Comparison of ENCODE assay signal across 28 cellular contexts in the genomic region with DNA sequence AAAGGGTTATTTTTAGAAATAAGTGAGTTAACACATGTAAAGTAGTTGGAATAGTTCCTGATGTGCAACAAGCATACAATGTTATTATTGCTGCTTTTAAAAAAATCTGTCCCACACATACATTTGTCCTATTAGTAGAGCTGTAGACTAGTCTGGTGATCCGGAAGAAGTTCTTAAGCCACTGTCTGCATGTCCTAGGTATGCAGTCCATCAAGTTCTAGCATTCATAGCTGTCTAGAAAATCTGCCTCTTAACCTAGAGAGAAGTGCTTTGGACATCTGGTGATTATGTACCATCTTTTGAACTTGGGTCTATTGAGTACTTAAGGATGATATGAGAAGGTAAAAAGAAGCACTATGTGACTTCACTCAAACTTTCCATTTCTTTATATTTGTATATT.
"Had no signal": no experiment of that assay in that cellular context is flagged by ENCODE, and none has a peak within 500 bp of the region (broad histone marks: within the 10 kb centered on the region; RNA-seq: fewer than 3 reads in every experiment).

No MANE protein-coding gene starts in this region.

- H3K9me3 Mint-ChIP-seq: dendritic cell treated with granulocyte-macrophage colony-stimulating factor and Interleukin-4, amounts not matched to agents 40 ng/mL and 50 ng/mL, for 4 days; endodermal cell had no signal

- H3K27me3 ChIP-seq: colonic mucosa, dorsolateral prefrontal cortex, esophagus muscularis mucosa, esophagus squamous epithelium, foreskin keratinocyte, gastrocnemius medialis, gastroesophageal sphincter, heart left ventricle, heart right ventricle had no signal

- H3K27ac ChIP-seq: colonic mucosa, coronary artery, dorsolateral prefrontal cortex, epithelial cell of prostate, esophagus muscularis mucosa, esophagus squamous epithelium, foreskin keratinocyte, gastrocnemius medialis, gastroesophageal sphincter, heart left ventricle, heart right ventricle had no signal

- DNase-seq: colonic mucosa; cortex of kidney; dermis blood vessel endothelial cell; dorsolateral prefrontal cortex; effector CD4-positive, alpha-beta T cell; effector CD8-positive, alpha-beta T cell; effector memory CD4-positive, alpha-beta T cell; effector memory CD8-positive, alpha-beta T cell; endodermal cell; erythroblast; esophagus squamous epithelium; foreskin fibroblast; foreskin keratinocyte; foreskin melanocyte; gastrocnemius medialis; glutamatergic neuron; head of caudate nucleus; heart left ventricle; heart right ventricle had no signal

- H3K27ac Mint-ChIP-seq: dendritic cell treated with granulocyte-macrophage colony-stimulating factor and Interleukin-4, amounts not matched to agents 40 ng/mL and 50 ng/mL, for 4 days; effector memory CD8-positive, alpha-beta T cell; endodermal cell had no signal

- H3K9me3 ChIP-seq: colonic mucosa, esophagus muscularis mucosa, esophagus squamous epithelium, gastrocnemius medialis, gastroesophageal sphincter, heart left ventricle, heart right ventricle had no signal

- FAIRE-seq: colon, endometrium, frontal cortex had no signal

- H3K4me1 ChIP-seq: colonic mucosa, esophagus muscularis mucosa, esophagus squamous epithelium, foreskin keratinocyte, gastrocnemius medialis, gastroesophageal sphincter, heart left ventricle, heart right ventricle had no signal

- H3K4me3 Mint-ChIP-seq: dendritic cell treated with granulocyte-macrophage colony-stimulating factor and Interleukin-4, amounts not matched to agents 40 ng/mL and 50 ng/mL, for 4 days; effector memory CD8-positive, alpha-beta T cell; endodermal cell had no signal

- H3K4me3 ChIP-seq: colonic mucosa, coronary artery, dorsolateral prefrontal cortex, esophagus muscularis mucosa, esophagus squamous epithelium, gastrocnemius medialis, gastroesophageal sphincter, heart left ventricle, heart right ventricle had no signal

- ATAC-seq: effector memory CD8-positive, alpha-beta T cell; esophagus mucosa; foreskin keratinocyte; gastrocnemius medialis; gastroesophageal sphincter; heart left ventricle; heart right ventricle had no signal

- H3K27me3 Mint-ChIP-seq: dendritic cell treated with granulocyte-macrophage colony-stimulating factor and Interleukin-4, amounts not matched to agents 40 ng/mL and 50 ng/mL, for 4 days; effector memory CD8-positive, alpha-beta T cell had no signal

- H3K36me3 ChIP-seq: colonic mucosa, esophagus muscularis mucosa, esophagus squamous epithelium, gastrocnemius medialis, gastroesophageal sphincter, heart left ventricle, heart right ventricle had no signal
